9 cellular contexts compared by ENCODE assay signal in the genomic region with DNA sequence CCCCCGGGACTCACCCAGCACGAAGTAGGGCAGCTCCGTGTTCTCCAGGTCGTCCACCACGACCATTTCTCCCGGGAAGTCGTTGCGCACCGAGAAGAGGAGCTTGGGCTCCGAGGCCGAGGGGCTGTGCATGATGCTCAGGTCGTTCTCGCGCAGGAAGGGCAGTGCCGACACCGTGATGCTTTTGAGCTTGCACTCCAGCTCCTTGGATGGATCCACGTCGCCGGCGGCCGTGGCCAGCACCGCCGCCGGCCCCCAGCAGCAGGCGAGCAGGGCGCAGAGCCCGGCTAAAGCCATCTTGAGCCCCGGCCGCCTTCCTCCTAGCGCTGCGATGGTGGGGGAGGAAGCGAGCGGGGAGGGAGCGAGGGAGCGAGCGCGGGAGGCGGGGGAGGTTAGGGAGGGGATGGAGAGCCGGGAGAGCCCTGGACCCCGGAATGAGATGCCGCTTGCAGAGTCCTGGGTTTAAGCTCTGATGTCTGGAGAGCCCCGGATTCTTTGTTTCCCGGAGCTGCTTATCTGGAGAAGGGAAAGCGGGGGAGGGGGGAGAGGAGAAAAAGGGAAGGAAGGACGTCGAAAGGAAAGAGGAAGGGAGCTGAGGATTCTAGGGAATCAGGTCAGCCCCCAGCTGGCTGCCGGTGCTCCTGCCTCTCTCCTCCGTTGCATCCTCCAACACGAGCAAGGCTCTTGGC. TPM values are rescaled to one million over a fixed set of nuclear protein-coding genes. Genes with fewer than 3 reads are reported as not detected.
DNase-seq lines count a peak whose midpoint lies in the region; ATAC-seq and TF ChIP-seq lines count a peak whose summit lies in the region.
"Had no signal": no experiment of that assay in that cellular context is flagged by ENCODE, and none has a peak within 500 bp of the region (broad histone marks: within the 10 kb centered on the region; RNA-seq: fewer than 3 reads in every experiment).

Gene ASTN1, minus strand, starts transcription at position 333 of the 689 bp plus-strand sequence. Its CDS starts 36 bp downstream, at position 297.

- H3K4me3 ChIP-seq in left ventricle myocardium inferior = peak within 1 kb of the TSS; percentile 62

- peaks cover 12% of the 10 kb centered on the region for H3K4me1 ChIP-seq in left ventricle myocardium inferior

- no peak within 1 kb of the TSS for H3K27ac ChIP-seq in left ventricle myocardium inferior (replicated peaks)

- no peak within 1 kb of the TSS for H3K27ac Mint-ChIP-seq in stimulated activated memory B cell treated with anti-CD40 and anti-IgM and Interleukin-4, amounts not matched to agents 10 μg/mL and 1 μg/mL and 100 μg/mL, for 72 hours

- no peak within 1 kb of the TSS for H3K4me3 Mint-ChIP-seq in stimulated activated memory B cell treated with anti-CD40 and anti-IgM and Interleukin-4, amounts not matched to agents 10 μg/mL and 1 μg/mL and 100 μg/mL, for 72 hours

- intact Hi-C loops in left ventricle myocardium inferior (cut with micrococcal nuclease) (no loop called here), posterior cingulate gyrus (cut with DNase I) (no loop called here)

- H3K27me3 ChIP-seq in left ventricle myocardium inferior (ENCODE audit: low read depth) = peaks cover 85% of the 10 kb centered on the region

- no peak for TF ChIP-seq CTCF in left ventricle myocardium inferior (IDR thresholded peaks at IDR 0.05; ENCODE audit: borderline replicate concordance)

- peak; percentile 51 for ATAC-seq in SK-N-SH treated with all-trans-retinoic acid at 6 μM for 48 hours
- no peak for ATAC-seq in stimulated activated memory B cell treated with anti-CD40 and anti-IgM and Interleukin-4, amounts not matched to agents 10 μg/mL and 1 μg/mL and 100 μg/mL, for 72 hours

- H3K36me3 ChIP-seq in left ventricle myocardium inferior = no peaks in the 10 kb centered on the region

- peaks cover 7% of the 10 kb centered on the region for H3K4me1 Mint-ChIP-seq in stimulated activated memory B cell treated with anti-CD40 and anti-IgM and Interleukin-4, amounts not matched to agents 10 μg/mL and 1 μg/mL and 100 μg/mL, for 72 hours

- DNase-seq in COLO668 (lab: John Stamatoyannopoulos, UW; ENCODE audit: unreplicated experiment) (peak; percentile 48), left ventricle myocardium inferior (no peak), posterior cingulate gyrus (peak; percentile 27 to 92 (median 54)), OCI-M2 (lab: John Stamatoyannopoulos, UW; ENCODE audit: unreplicated experiment) (no peak), cortex of kidney (lab: John Stamatoyannopoulos, UW) (no peak)
- DNase-seq in activated CD4-positive, alpha-beta T cell treated with anti-CD3 and anti-CD28 coated beads, Interleukin-2, amount 50 U/mL, for 48 hours = no peak

- peaks cover 22% of the 10 kb centered on the region for H3K27me3 Mint-ChIP-seq in stimulated activated memory B cell treated with anti-CD40 and anti-IgM and Interleukin-4, amounts not matched to agents 10 μg/mL and 1 μg/mL and 100 μg/mL, for 72 hours

- H3K36me3 Mint-ChIP-seq in stimulated activated memory B cell treated with anti-CD40 and anti-IgM and Interleukin-4, amounts not matched to agents 10 μg/mL and 1 μg/mL and 100 μg/mL, for 72 hours = no peaks in the 10 kb centered on the region

- no peaks in the 10 kb centered on the region for H3K9me3 ChIP-seq in left ventricle myocardium inferior (replicated peaks)

- H3K9me3 Mint-ChIP-seq in stimulated activated memory B cell treated with anti-CD40 and anti-IgM and Interleukin-4, amounts not matched to agents 10 μg/mL and 1 μg/mL and 100 μg/mL, for 72 hours = peaks cover 4% of the 10 kb centered on the region

TF ChIP-seq in SK-N-SH treated with all-trans-retinoic acid at 6 μM for 48 hours, 23 proteins besides CTCF, POLR2A, EP300 and RAD21:
- no peak for TF ChIP-seq ARNTL (CRISPR knock-in tag; IDR thresholded peaks at IDR 0.05; ENCODE audit: borderline replicate concordance, low read depth)
- no peak for TF ChIP-seq ISL1 (CRISPR knock-in tag; IDR thresholded peaks at IDR 0.05)
- TF ChIP-seq SNAI2 (CRISPR knock-in tag; IDR thresholded peaks at IDR 0.05) = no peak
- no peak for TF ChIP-seq ZNF70 (CRISPR knock-in tag; IDR thresholded peaks at IDR 0.05)
- TF ChIP-seq ZNF8 (CRISPR knock-in tag; IDR thresholded peaks at IDR 0.05) = no peak
- TF ChIP-seq, protein P1, sequence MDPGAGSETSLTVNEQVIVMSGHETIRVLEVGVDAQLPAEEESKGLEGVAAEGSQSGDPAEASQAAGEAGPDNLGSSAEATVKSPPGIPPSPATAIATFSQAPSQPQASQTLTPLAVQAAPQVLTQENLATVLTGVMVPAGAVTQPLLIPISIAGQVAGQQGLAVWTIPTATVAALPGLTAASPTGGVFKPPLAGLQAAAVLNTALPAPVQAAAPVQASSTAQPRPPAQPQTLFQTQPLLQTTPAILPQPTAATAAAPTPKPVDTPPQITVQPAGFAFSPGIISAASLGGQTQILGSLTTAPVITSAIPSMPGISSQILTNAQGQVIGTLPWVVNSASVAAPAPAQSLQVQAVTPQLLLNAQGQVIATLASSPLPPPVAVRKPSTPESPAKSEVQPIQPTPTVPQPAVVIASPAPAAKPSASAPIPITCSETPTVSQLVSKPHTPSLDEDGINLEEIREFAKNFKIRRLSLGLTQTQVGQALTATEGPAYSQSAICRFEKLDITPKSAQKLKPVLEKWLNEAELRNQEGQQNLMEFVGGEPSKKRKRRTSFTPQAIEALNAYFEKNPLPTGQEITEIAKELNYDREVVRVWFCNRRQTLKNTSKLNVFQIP (CRISPR knock-in tag; IDR thresholded peaks at IDR 0.05; ENCODE audit: borderline replicate concordance, low read depth) = no peak
- TF ChIP-seq, protein P2, sequence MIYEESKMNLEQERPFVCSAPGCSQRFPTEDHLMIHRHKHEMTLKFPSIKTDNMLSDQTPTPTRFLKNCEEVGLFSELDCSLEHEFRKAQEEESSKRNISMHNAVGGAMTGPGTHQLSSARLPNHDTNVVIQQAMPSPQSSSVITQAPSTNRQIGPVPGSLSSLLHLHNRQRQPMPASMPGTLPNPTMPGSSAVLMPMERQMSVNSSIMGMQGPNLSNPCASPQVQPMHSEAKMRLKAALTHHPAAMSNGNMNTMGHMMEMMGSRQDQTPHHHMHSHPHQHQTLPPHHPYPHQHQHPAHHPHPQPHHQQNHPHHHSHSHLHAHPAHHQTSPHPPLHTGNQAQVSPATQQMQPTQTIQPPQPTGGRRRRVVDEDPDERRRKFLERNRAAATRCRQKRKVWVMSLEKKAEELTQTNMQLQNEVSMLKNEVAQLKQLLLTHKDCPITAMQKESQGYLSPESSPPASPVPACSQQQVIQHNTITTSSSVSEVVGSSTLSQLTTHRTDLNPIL (CRISPR knock-in tag; IDR thresholded peaks at IDR 0.05; ENCODE audit: low read depth) = no peak
- no peak for TF ChIP-seq RARB (CRISPR knock-in tag; IDR thresholded peaks at IDR 0.05)
- no peak for TF ChIP-seq ZC3H10 (CRISPR knock-in tag; IDR thresholded peaks at IDR 0.05)
- no peak for TF ChIP-seq TOX (CRISPR knock-in tag; IDR thresholded peaks at IDR 0.05; ENCODE audit: borderline replicate concordance)
- TF ChIP-seq ZFP3 (CRISPR knock-in tag; IDR thresholded peaks at IDR 0.05) = no peak
- TF ChIP-seq GLIS3 (CRISPR knock-in tag; IDR thresholded peaks at IDR 0.05) = no peak
- TF ChIP-seq, protein P3, sequence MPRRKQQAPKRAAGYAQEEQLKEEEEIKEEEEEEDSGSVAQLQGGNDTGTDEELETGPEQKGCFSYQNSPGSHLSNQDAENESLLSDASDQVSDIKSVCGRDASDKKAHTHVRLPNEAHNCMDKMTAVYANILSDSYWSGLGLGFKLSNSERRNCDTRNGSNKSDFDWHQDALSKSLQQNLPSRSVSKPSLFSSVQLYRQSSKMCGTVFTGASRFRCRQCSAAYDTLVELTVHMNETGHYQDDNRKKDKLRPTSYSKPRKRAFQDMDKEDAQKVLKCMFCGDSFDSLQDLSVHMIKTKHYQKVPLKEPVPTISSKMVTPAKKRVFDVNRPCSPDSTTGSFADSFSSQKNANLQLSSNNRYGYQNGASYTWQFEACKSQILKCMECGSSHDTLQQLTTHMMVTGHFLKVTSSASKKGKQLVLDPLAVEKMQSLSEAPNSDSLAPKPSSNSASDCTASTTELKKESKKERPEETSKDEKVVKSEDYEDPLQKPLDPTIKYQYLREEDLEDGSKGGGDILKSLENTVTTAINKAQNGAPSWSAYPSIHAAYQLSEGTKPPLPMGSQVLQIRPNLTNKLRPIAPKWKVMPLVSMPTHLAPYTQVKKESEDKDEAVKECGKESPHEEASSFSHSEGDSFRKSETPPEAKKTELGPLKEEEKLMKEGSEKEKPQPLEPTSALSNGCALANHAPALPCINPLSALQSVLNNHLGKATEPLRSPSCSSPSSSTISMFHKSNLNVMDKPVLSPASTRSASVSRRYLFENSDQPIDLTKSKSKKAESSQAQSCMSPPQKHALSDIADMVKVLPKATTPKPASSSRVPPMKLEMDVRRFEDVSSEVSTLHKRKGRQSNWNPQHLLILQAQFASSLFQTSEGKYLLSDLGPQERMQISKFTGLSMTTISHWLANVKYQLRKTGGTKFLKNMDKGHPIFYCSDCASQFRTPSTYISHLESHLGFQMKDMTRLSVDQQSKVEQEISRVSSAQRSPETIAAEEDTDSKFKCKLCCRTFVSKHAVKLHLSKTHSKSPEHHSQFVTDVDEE (CRISPR knock-in tag; IDR thresholded peaks at IDR 0.05) = no peak
- TF ChIP-seq TCF4 (CRISPR knock-in tag; IDR thresholded peaks at IDR 0.05; ENCODE audit: borderline replicate concordance) = no peak
- TF ChIP-seq, protein P4, sequence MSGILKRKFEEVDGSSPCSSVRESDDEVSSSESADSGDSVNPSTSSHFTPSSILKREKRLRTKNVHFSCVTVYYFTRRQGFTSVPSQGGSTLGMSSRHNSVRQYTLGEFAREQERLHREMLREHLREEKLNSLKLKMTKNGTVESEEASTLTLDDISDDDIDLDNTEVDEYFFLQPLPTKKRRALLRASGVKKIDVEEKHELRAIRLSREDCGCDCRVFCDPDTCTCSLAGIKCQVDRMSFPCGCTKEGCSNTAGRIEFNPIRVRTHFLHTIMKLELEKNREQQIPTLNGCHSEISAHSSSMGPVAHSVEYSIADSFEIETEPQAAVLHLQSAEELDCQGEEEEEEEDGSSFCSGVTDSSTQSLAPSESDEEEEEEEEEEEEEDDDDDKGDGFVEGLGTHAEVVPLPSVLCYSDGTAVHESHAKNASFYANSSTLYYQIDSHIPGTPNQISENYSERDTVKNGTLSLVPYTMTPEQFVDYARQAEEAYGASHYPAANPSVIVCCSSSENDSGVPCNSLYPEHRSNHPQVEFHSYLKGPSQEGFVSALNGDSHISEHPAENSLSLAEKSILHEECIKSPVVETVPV (CRISPR knock-in tag; IDR thresholded peaks at IDR 0.05) = no peak
- no peak for TF ChIP-seq ZNF565 (CRISPR knock-in tag; conservative IDR thresholded peaks at IDR 0.05; ENCODE audit: low read depth)
- no peak for TF ChIP-seq OSR1 (CRISPR knock-in tag; IDR thresholded peaks at IDR 0.05)
TF ChIP-seq in SK-N-SH treated with all-trans-retinoic acid at 6 μM for 48 hours: peak in this region for 0.

RNA-seq across cellular contexts. Expression of gene ASTN1, which starts in this region (rescaled TPM):
- 0.33 TPM for total RNA-seq in left ventricle myocardium inferior
- total RNA-seq: mononuclear cell had no signal

Comparison
In these comparisons a context has a peak if more than half of its experiments do, and no peak if none do; other contexts are left out.
1. DNase-seq: peak in COLO668 (single experiment) and posterior cingulate gyrus (10 of 10); none in left ventricle myocardium inferior (single experiment), OCI-M2 (single experiment), cortex of kidney (single experiment) and activated CD4-positive, alpha-beta T cell treated with anti-CD3 and anti-CD28 coated beads, Interleukin-2, amount 50 U/mL, for 48 hours (0 of 2).